26 cellular contexts compared by ENCODE assay signal in genomic region chr16:7921360-7921759, GRCh38.
A peak's percentile ranks its signal among the peaks of the same experiment; 100 is the strongest.
DNase-seq lines count a peak whose midpoint lies in the region; ATAC-seq and TF ChIP-seq lines count a peak whose summit lies in the region.
"Had no signal": no experiment of that assay in that cellular context is flagged by ENCODE, and none has a peak within 500 bp of the region (broad histone marks: within the 10 kb centered on the region; RNA-seq: fewer than 3 reads in every experiment).

No MANE protein-coding gene starts in this region.

- H3K4me3 ChIP-seq in NB4 (ENCODE audit: low read depth, low read length) (no peak overlapping the region), neural cell (ENCODE audit: low read length) (no peak overlapping the region)
- H3K4me3 ChIP-seq: GM12878, GM23248, psoas muscle, skin epidermis had no signal

- DNase-seq in G401 (ENCODE audit: low spot score) (peak; percentile 59), NB4 (ENCODE audit: low read depth) (peak; percentile 6), cerebellar cortex (ENCODE audit: low spot score) (peak; percentile 37), NCI-H2029 treated with DMSO at 0.1 percent for 48 hours (lab: John Stamatoyannopoulos, UW) (no peak), MV-4-11 (lab: John Stamatoyannopoulos, UW) (no peak), NCI-H1417 (lab: John Stamatoyannopoulos, UW) (no peak)
- DNase-seq: activated B cell treated with CpG ODN at 0.5 μM for 24 hours; activated CD4-positive, alpha-beta memory T cell treated with anti-CD3 and anti-CD28 coated beads, Interleukin-2, amount 10 ng/mL, durations not matched to agents 7 days and 5 days; activated naive CD4-positive, alpha-beta T cell; amygdala; foreskin fibroblast; GM23248; hypothalamus; Kasumi-1; kidney glomerular epithelial cell; natural killer cell; NCI-H1105 treated with DMSO at 0.1 percent for 48 hours; NCI-H2171 treated with DMSO at 0.1 percent for 48 hours; psoas muscle; stimulated activated CD4-positive, alpha-beta T cell treated with anti-CD3 and anti-CD28 coated beads, Interleukin-2, amount 100 ng/mL, for 48 hours; stimulated activated naive CD4-positive, alpha-beta T cell treated with Interleukin-2 at 50 U/mL for 16 hours had no signal

- H3K79me2 ChIP-seq in neural cell (replicated peaks; ENCODE audit: insufficient read depth, low read length), result no peaks in the 10 kb centered on the region

- no peak for TF ChIP-seq POLR2A in NB4 (IDR thresholded peaks at IDR 0.05; ENCODE audit: extremely low read depth, insufficient read length)

- no peaks in the 10 kb centered on the region for H3K9me3 ChIP-seq in neural cell (ENCODE audit: low read length)
- H3K9me3 ChIP-seq: psoas muscle had no signal

- H3K36me3 ChIP-seq in neural cell (ENCODE audit: insufficient read depth, low read length), result no peaks in the 10 kb centered on the region

- in situ Hi-C loops in G401 (cut with HindIII; ENCODE audit: low sequenced_read_pairs), result no loop called here

- H3K9ac ChIP-seq in neural cell (ENCODE audit: low read length), result no peak overlapping the region
- H3K9ac ChIP-seq: GM23248 had no signal

- TF ChIP-seq CTCF in NB4 (IDR thresholded peaks at IDR 0.05; ENCODE audit: low read depth, low read length), result no peak
- TF ChIP-seq CTCF in neural cell (IDR thresholded peaks at IDR 0.05; ENCODE audit: poor library complexity, severe bottlenecking), result peak; percentile 64

- no peaks in the 10 kb centered on the region for H3K9me2 ChIP-seq in neural cell (ENCODE audit: insufficient read depth, low read length)

- TF ChIP-seq EP300 in neural cell (conservative IDR thresholded peaks at IDR 0.05; ENCODE audit: poor library complexity, severe bottlenecking), result no peak

- H2AFZ ChIP-seq in neural cell (ENCODE audit: low read depth, low read length), result no peak overlapping the region
- H2AFZ ChIP-seq: GM23248 had no signal

- H3F3A ChIP-seq in neural cell (ENCODE audit: insufficient read depth, low read length, poor library complexity, severe bottlenecking), result no peaks in the 10 kb centered on the region

- TF ChIP-seq RAD21 in neural cell (conservative IDR thresholded peaks at IDR 0.05), result peak; percentile 71

- ATAC-seq in HG02852 (IDR thresholded peaks at IDR 0.05; ENCODE audit: unreplicated experiment), result no peak
- ATAC-seq: GM12878, natural killer cell had no signal

- H3K27me3 ChIP-seq in neural cell (ENCODE audit: insufficient read depth, low read depth, low read length), result no peaks in the 10 kb centered on the region

- no peak overlapping the region for H3K4me2 ChIP-seq in neural cell (ENCODE audit: low read length)

- H3K27ac ChIP-seq in neural cell (ENCODE audit: low read length), result no peak overlapping the region
- H3K27ac ChIP-seq: epithelial cell of prostate, GM23248, psoas muscle, skin epidermis had no signal

- H4K20me1 ChIP-seq in neural cell (ENCODE audit: insufficient read depth), result no peaks in the 10 kb centered on the region

TF ChIP-seq in neural cell, 6 proteins besides CTCF, POLR2A, EP300 and RAD21:
- TF ChIP-seq SMC3 (conservative IDR thresholded peaks at IDR 0.05; ENCODE audit: poor library complexity), result peak; percentile 70
- no peak for TF ChIP-seq REST (IDR thresholded peaks at IDR 0.05; ENCODE audit: borderline replicate concordance)
- TF ChIP-seq EZH2 (IDR thresholded peaks at IDR 0.05; ENCODE audit: borderline replicate concordance, insufficient read depth, low read length, poor library complexity, severe bottlenecking), result no peak
TF ChIP-seq in neural cell: peak in this region for 1.

Comparison
In these comparisons a context has a peak if more than half of its experiments do, and no peak if none do; other contexts are left out.
1. DNase-seq: peak in G401 (single experiment), NB4 (single experiment) and cerebellar cortex (single experiment); none in NCI-H2029 treated with DMSO at 0.1 percent for 48 hours (single experiment), MV-4-11 (single experiment) and NCI-H1417 (0 of 3).